23 cellular contexts compared by ENCODE assay signal in the genomic region with DNA sequence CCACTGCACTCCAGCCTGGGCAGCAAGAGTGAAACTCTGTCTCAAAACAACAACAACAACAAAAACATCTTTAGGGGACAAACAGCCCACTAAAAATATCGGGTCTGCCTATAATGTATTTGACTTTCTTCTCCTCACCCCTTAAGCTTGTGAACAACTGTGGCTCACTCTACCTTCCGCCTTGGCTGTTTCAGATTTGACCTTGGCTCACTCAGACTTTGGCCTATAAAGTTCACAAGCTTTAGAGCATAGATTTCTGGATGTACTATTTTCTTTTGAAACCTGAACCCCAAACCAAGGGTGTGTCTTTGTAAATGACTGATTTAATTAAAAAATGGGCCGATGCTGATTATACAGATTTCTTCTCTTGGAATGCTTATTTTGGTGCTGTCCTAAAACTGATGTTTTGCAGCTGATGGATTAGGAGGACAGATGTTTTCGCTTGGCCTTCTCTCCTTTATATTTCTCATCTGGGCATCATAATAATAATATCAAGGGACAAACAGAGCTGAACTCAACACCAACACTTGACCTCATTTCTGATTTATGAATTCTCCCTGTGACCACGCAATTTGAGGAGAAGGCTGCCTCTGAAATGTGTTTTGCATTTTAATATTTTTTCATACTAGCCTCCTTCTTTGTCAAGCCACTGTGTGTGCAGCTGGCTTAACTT. TPM values are rescaled to one million over a fixed set of nuclear protein-coding genes. Genes with fewer than 3 reads are reported as not detected.
A peak's percentile ranks its signal among the peaks of the same experiment; 100 is the strongest.
DNase-seq lines count a peak whose midpoint lies in the region; ATAC-seq and TF ChIP-seq lines count a peak whose summit lies in the region.
"Had no signal": no experiment of that assay in that cellular context is flagged by ENCODE, and none has a peak within 500 bp of the region (broad histone marks: within the 10 kb centered on the region; RNA-seq: fewer than 3 reads in every experiment).

No MANE protein-coding gene starts in this region.

- DNase-seq in CD4-positive, alpha-beta memory T cell: no peak
- DNase-seq in caudate nucleus (lab: John Stamatoyannopoulos, UW): no peak
- DNase-seq in nephron progenitor cell: no peak
- no peak for DNase-seq in activated CD4-positive, CD25-positive, alpha-beta regulatory T cell treated with anti-CD3 and anti-CD28 coated beads, Interleukin-2, amount 50 U/mL, for 72 hours
- no peak for DNase-seq in NCI-H2196 (lab: John Stamatoyannopoulos, UW; ENCODE audit: unreplicated experiment)
- no peak for DNase-seq in prostate gland (ENCODE audit: low spot score)
- DNase-seq: activated naive CD4-positive, alpha-beta T cell treated with anti-CD3 and anti-CD28 coated beads, Interleukin-2, amount 50 U/mL, for 16 hours; amniotic stem cell; KG1; left lung; NCI-H1930; NCI-H526 treated with DMSO at 0.1 percent for 48 hours; NK-92 treated with Interleukin-12 subunit alpha and Interleukin-12 subunit beta, amount 100 ng/mL, for 24 hours; PC-3; upper lobe of left lung had no signal

- TF ChIP-seq CTCF in C4-2B (conservative IDR thresholded peaks at IDR 0.05) (no peak), nephron progenitor cell (IDR thresholded peaks at IDR 0.05) (no peak), prostate gland (IDR thresholded peaks at IDR 0.05) (no peak)

- H3K9me3 Mint-ChIP-seq in CD4-positive, alpha-beta memory T cell: peaks cover 0 to 8% (median 3%) of the 10 kb centered on the region in 8 donors
- peaks cover 25% of the 10 kb centered on the region for H3K9me3 Mint-ChIP-seq in nephron progenitor cell
- H3K9me3 Mint-ChIP-seq: stimulated activated memory B cell treated with anti-CD40 and anti-IgM and Interleukin-4, amounts not matched to agents 10 μg/mL and 1 μg/mL and 100 μg/mL, for 72 hours had no signal

- 65% methylated on average over 5 of the region's 5 CpGs for WGBS in prostate gland

- peak overlapping the region; percentile 68 for H3K27ac ChIP-seq in C4-2B
- H3K27ac ChIP-seq in CD4-positive, alpha-beta memory T cell (ENCODE audit: low read depth, low read length): no peak overlapping the region
- peak overlapping the region; percentile 58 for H3K27ac ChIP-seq in caudate nucleus (ENCODE audit: low read depth, low read length)
- H3K27ac ChIP-seq in prostate gland: no peak overlapping the region
- H3K27ac ChIP-seq: left lung, skin epidermis, upper lobe of left lung had no signal

- H3K4me1 ChIP-seq in CD4-positive, alpha-beta memory T cell (ENCODE audit: insufficient read depth, low read length): peaks cover 25% of the 10 kb centered on the region
- no peaks in the 10 kb centered on the region for H3K4me1 ChIP-seq in prostate gland (replicated peaks)

- no peaks in the 10 kb centered on the region for H3K36me3 ChIP-seq in CD4-positive, alpha-beta memory T cell (ENCODE audit: insufficient read depth, low read length)
- H3K36me3 ChIP-seq in prostate gland: no peaks in the 10 kb centered on the region
- H3K36me3 ChIP-seq: left lung, MG63, upper lobe of left lung had no signal

- H3K9me3 ChIP-seq in CD4-positive, alpha-beta memory T cell (ENCODE audit: control insufficient read depth in 1 of 2, low read length in 2 of 2): no peaks in the 10 kb centered on the region
- H3K9me3 ChIP-seq in prostate gland: no peaks in the 10 kb centered on the region
- H3K9me3 ChIP-seq: MG63 had no signal

- no peaks in the 10 kb centered on the region for H3K36me3 Mint-ChIP-seq in CD4-positive, alpha-beta memory T cell
- peaks cover 5% of the 10 kb centered on the region for H3K36me3 Mint-ChIP-seq in nephron progenitor cell (ENCODE audit: low read depth)
- H3K36me3 Mint-ChIP-seq: stimulated activated memory B cell treated with anti-CD40 and anti-IgM and Interleukin-4, amounts not matched to agents 10 μg/mL and 1 μg/mL and 100 μg/mL, for 72 hours had no signal

- ATAC-seq in HG03432 (IDR thresholded peaks at IDR 0.05; ENCODE audit: unreplicated experiment): no peak
- ATAC-seq: activated CD4-positive, alpha-beta T cell treated with anti-CD3 and anti-CD28 coated beads for 36 hours; left lung; PC-3; stimulated activated memory B cell treated with anti-CD40 and anti-IgM and Interleukin-4, amounts not matched to agents 10 μg/mL and 1 μg/mL and 100 μg/mL, for 72 hours had no signal

- no peak overlapping the region for H3K4me3 ChIP-seq in CD4-positive, alpha-beta memory T cell (ENCODE audit: low read length in 2 of 2)
- H3K4me3 ChIP-seq in prostate gland: no peak overlapping the region
- H3K4me3 ChIP-seq: left lung, MG63, skin epidermis, upper lobe of left lung had no signal

- intact Hi-C loops in CD4-positive, alpha-beta memory T cell (cut with micrococcal nuclease): no loop called here
- intact Hi-C loops in prostate gland (cut with DNase I): no loop called here

- no peaks in the 10 kb centered on the region for H3K27me3 Mint-ChIP-seq in CD4-positive, alpha-beta memory T cell
- peaks cover 9% of the 10 kb centered on the region for H3K27me3 Mint-ChIP-seq in nephron progenitor cell (ENCODE audit: low read depth, poor library complexity)
- H3K27me3 Mint-ChIP-seq: activated CD4-positive, alpha-beta T cell treated with anti-CD3 and anti-CD28 coated beads for 36 hours; stimulated activated memory B cell treated with anti-CD40 and anti-IgM and Interleukin-4, amounts not matched to agents 10 μg/mL and 1 μg/mL and 100 μg/mL, for 72 hours had no signal

- H3K4me1 Mint-ChIP-seq in CD4-positive, alpha-beta memory T cell: peaks cover 26 to 58% (median 41%) of the 10 kb centered on the region in 4 donors
- H3K4me1 Mint-ChIP-seq in nephron progenitor cell: peaks cover 59% of the 10 kb centered on the region
- H3K4me1 Mint-ChIP-seq: stimulated activated memory B cell treated with anti-CD40 and anti-IgM and Interleukin-4, amounts not matched to agents 10 μg/mL and 1 μg/mL and 100 μg/mL, for 72 hours had no signal

- H3K27me3 ChIP-seq in CD4-positive, alpha-beta memory T cell (ENCODE audit: insufficient read depth, low read length): no peaks in the 10 kb centered on the region
- H3K27me3 ChIP-seq in prostate gland (replicated peaks; ENCODE audit: insufficient read depth): no peaks in the 10 kb centered on the region
- H3K27me3 ChIP-seq: left lung, MG63, upper lobe of left lung had no signal

- CTCF ChIA-PET in CD4-positive, alpha-beta memory T cell (lab: Charles Lee; ENCODE audit: partially characterized antibody): interaction anchor here (0.7 to 2.8 kb wide), 5 partner anchors 10 to 128 kb away, joined by 3 to 9 read pairs (median 3); no protein-coding TSS in a partner anchor

- peak overlapping the region in 4 of 7 donors; percentile 1 to 74 (median 60) for H3K27ac Mint-ChIP-seq in CD4-positive, alpha-beta memory T cell
- H3K27ac Mint-ChIP-seq in nephron progenitor cell: peak overlapping the region; percentile 70
- H3K27ac Mint-ChIP-seq: activated T-helper 2 cell treated with anti-CD3 and anti-CD28 coated beads, Interferon-gamma antibody, Interleukin-2, Interleukin-4, amounts not matched to agents 10 μg/mL and 5 μg/mL and 100 μg/mL, durations not matched to agents 14 hours and 24 hours and 36 hours; stimulated activated memory B cell treated with anti-CD40 and anti-IgM and Interleukin-4, amounts not matched to agents 10 μg/mL and 1 μg/mL and 100 μg/mL, for 72 hours; T-helper 2 cell treated with Interferon-gamma antibody and Interleukin-4, amounts not matched to agents 5 μg/mL and 100 μg/mL, for 36 hours had no signal

- POLR2A ChIA-PET in CD4-positive, alpha-beta memory T cell (lab: Charles Lee; ENCODE audit: partially characterized antibody): interaction anchor here (0.5 to 5.5 kb wide), 3 partner anchors 9 to 39 kb away, joined by 3 to 25 read pairs (median 6); no protein-coding TSS in a partner anchor

- no peak overlapping the region for H3K4me3 Mint-ChIP-seq in CD4-positive, alpha-beta memory T cell
- H3K4me3 Mint-ChIP-seq in nephron progenitor cell: no peak overlapping the region
- H3K4me3 Mint-ChIP-seq: activated CD4-positive, alpha-beta T cell treated with anti-CD3 and anti-CD28 coated beads for 36 hours; stimulated activated memory B cell treated with anti-CD40 and anti-IgM and Interleukin-4, amounts not matched to agents 10 μg/mL and 1 μg/mL and 100 μg/mL, for 72 hours; T-helper 2 cell treated with Interferon-gamma antibody and Interleukin-4, amounts not matched to agents 5 μg/mL and 100 μg/mL, for 36 hours had no signal

- TF ChIP-seq POLR2A in prostate gland (IDR thresholded peaks at IDR 0.05): no peak

RNA-seq across cellular contexts. Expression of gene RASSF3, which starts 40.2 kb away (rescaled TPM):
- total RNA-seq in CD4-positive, alpha-beta memory T cell: 100 to 1,000 TPM; 159 TPM
- polyA plus RNA-seq in CD4-positive, alpha-beta memory T cell: 10 to 100 TPM in 1 of 2 donors, 1 to 10 TPM in 1; 5.2 to 12.3 TPM
- 10 to 100 TPM; 40.6 to 55.7 TPM for total RNA-seq in prostate gland

Comparison
In these comparisons a context has a peak if more than half of its experiments do, and no peak if none do; other contexts are left out.
1. H3K27ac ChIP-seq: peak in C4-2B (single experiment) and caudate nucleus (single experiment); none in CD4-positive, alpha-beta memory T cell (single experiment) and prostate gland (0 of 2).